1 cellular context compared by ENCODE assay signal in genomic region chr7:134834689-134835462, GRCh38.
TF ChIP-seq lines count a peak whose summit lies in the region.

No MANE protein-coding gene starts in this region.

TF ChIP-seq in WTC11, 78 proteins besides CTCF, POLR2A, EP300 and RAD21 (continued from another document):
- no peak for TF ChIP-seq ATF6 (CRISPR knock-in tag; IDR thresholded peaks at IDR 0.05)
- TF ChIP-seq NFYB (CRISPR knock-in tag; conservative IDR thresholded peaks at IDR 0.05; ENCODE audit: low read depth), result no peak
